ENCODE assay signal across 21 cellular contexts in genomic region chr6:69792292-69792691, GRCh38. TPM values are rescaled to one million over a fixed set of nuclear protein-coding genes. Genes with fewer than 3 reads are reported as not detected.
DNase-seq lines count a peak whose midpoint lies in the region; ATAC-seq and TF ChIP-seq lines count a peak whose summit lies in the region.
"Had no signal": no experiment of that assay in that cellular context is flagged by ENCODE, and none has a peak within 500 bp of the region (broad histone marks: within the 10 kb centered on the region; RNA-seq: fewer than 3 reads in every experiment).

No MANE protein-coding gene starts in this region.

- ATAC-seq in left lobe of liver (peak; percentile 30), HG03095 (IDR thresholded peaks at IDR 0.05; ENCODE audit: unreplicated experiment) (no peak)
- ATAC-seq: activated CD8-positive, alpha-beta memory T cell treated with anti-CD3 and anti-CD28 coated beads, Interleukin-2, amount 10 ng/mL, durations not matched to agents 7 days and 5 days; HCT116; SK-N-SH treated with all-trans-retinoic acid at 6 μM for 48 hours had no signal

- H3K27ac Mint-ChIP-seq in activated naive CD4-positive, alpha-beta T cell treated with anti-CD3 and anti-CD28 coated beads, Interleukin-2, amount 50 U/mL, for 24 hours: peak overlapping the region; percentile 25
- H3K27ac Mint-ChIP-seq: activated CD8-positive, alpha-beta memory T cell treated with anti-CD3 and anti-CD28 coated beads, Interleukin-2, amount 10 ng/mL, durations not matched to agents 7 days and 5 days; activated T-helper 2 cell treated with anti-CD3 and anti-CD28 coated beads, Interferon-gamma antibody, Interleukin-2, Interleukin-4, amounts not matched to agents 10 μg/mL and 5 μg/mL and 100 μg/mL, durations not matched to agents 14 hours and 24 hours and 36 hours had no signal

- no peaks in the 10 kb centered on the region for H3K27me3 Mint-ChIP-seq in activated naive CD4-positive, alpha-beta T cell treated with anti-CD3 and anti-CD28 coated beads, Interleukin-2, amount 50 U/mL, for 24 hours
- H3K27me3 Mint-ChIP-seq: activated CD8-positive, alpha-beta memory T cell treated with anti-CD3 and anti-CD28 coated beads, Interleukin-2, amount 10 ng/mL, durations not matched to agents 7 days and 5 days had no signal

- no peak overlapping the region for H3K4me2 ChIP-seq in smooth muscle cell

- peaks cover 4% of the 10 kb centered on the region for H3K36me3 Mint-ChIP-seq in activated naive CD4-positive, alpha-beta T cell treated with anti-CD3 and anti-CD28 coated beads, Interleukin-2, amount 50 U/mL, for 24 hours

- H3K4me1 Mint-ChIP-seq in activated naive CD4-positive, alpha-beta T cell treated with anti-CD3 and anti-CD28 coated beads, Interleukin-2, amount 50 U/mL, for 24 hours: peaks cover 72% of the 10 kb centered on the region

- no peak for TF ChIP-seq CTCF in smooth muscle cell (IDR thresholded peaks at IDR 0.05; ENCODE audit: borderline replicate concordance, insufficient read depth, poor library complexity, severe bottlenecking)

- H2AFZ ChIP-seq in smooth muscle cell (ENCODE audit: low read depth): no peak overlapping the region

- H3K36me3 ChIP-seq in adipocyte (ENCODE audit: control insufficient read depth, insufficient read depth, low read length, severe bottlenecking): peaks cover 9% of the 10 kb centered on the region
- H3K36me3 ChIP-seq in smooth muscle cell (ENCODE audit: low read depth): peaks cover 4% of the 10 kb centered on the region
- H3K36me3 ChIP-seq: ovary, thoracic aorta had no signal

- no peak overlapping the region for H3K9ac ChIP-seq in adipocyte (ENCODE audit: low read length)
- H3K9ac ChIP-seq in smooth muscle cell (ENCODE audit: low read depth): no peak overlapping the region

- H3K4me1 ChIP-seq in adipocyte (ENCODE audit: control insufficient read depth, insufficient read depth, low read length): peaks cover 29% of the 10 kb centered on the region
- H3K4me1 ChIP-seq in smooth muscle cell (ENCODE audit: low read depth): peaks cover 20% of the 10 kb centered on the region

- no peaks in the 10 kb centered on the region for H3K9me3 Mint-ChIP-seq in activated naive CD4-positive, alpha-beta T cell treated with anti-CD3 and anti-CD28 coated beads, Interleukin-2, amount 50 U/mL, for 24 hours
- H3K9me3 Mint-ChIP-seq: activated T-helper 2 cell treated with anti-CD3 and anti-CD28 coated beads, Interferon-gamma antibody, Interleukin-2, Interleukin-4, amounts not matched to agents 10 μg/mL and 5 μg/mL and 100 μg/mL, durations not matched to agents 14 hours and 24 hours and 36 hours had no signal

- H3F3A ChIP-seq in smooth muscle cell (ENCODE audit: low read depth): no peaks in the 10 kb centered on the region

- H3K27me3 ChIP-seq in adipocyte (replicated peaks; ENCODE audit: control insufficient read depth, insufficient read depth, low read length) (no peaks in the 10 kb centered on the region), smooth muscle cell (ENCODE audit: low read depth) (no peaks in the 10 kb centered on the region)
- H3K27me3 ChIP-seq: foreskin keratinocyte, ovary had no signal

- no peaks in the 10 kb centered on the region for H3K9me3 ChIP-seq in adipocyte (ENCODE audit: control insufficient read depth, low read length)
- H3K9me3 ChIP-seq in smooth muscle cell (replicated peaks; ENCODE audit: low read depth): no peaks in the 10 kb centered on the region
- H3K9me3 ChIP-seq: ovary, thoracic aorta had no signal

- peaks cover 15% of the 10 kb centered on the region for H4K20me1 ChIP-seq in smooth muscle cell (ENCODE audit: low read depth)

- peak overlapping the region; percentile 23 for H3K4me3 ChIP-seq in adipocyte (ENCODE audit: low read length)
- H3K4me3 ChIP-seq in smooth muscle cell: no peak overlapping the region
- H3K4me3 ChIP-seq: ovary, skin epidermis, thoracic aorta had no signal

- no peak for DNase-seq in activated naive CD4-positive, alpha-beta T cell treated with Interleukin-2 at 50 U/mL for 16 hours
- peak; percentile 32 for DNase-seq in adipocyte (ENCODE audit: low read depth)
- peak; percentile 69 for DNase-seq in left lobe of liver (ENCODE audit: low spot score)
- no peak for DNase-seq in smooth muscle cell (lab: John Stamatoyannopoulos, UW; ENCODE audit: unreplicated experiment)
- no peak for DNase-seq in dedifferentiated amniotic fluid mesenchymal stem cell (ENCODE audit: extremely low spot score)
- DNase-seq in DMS153 (lab: John Stamatoyannopoulos, UW): no peak
- DNase-seq: activated CD8-positive, alpha-beta memory T cell treated with anti-CD3 and anti-CD28 coated beads, Interleukin-2, amount 10 ng/mL, durations not matched to agents 7 days and 5 days; foreskin keratinocyte; GDM1; NCI-H1694; NCI-H226; ovary; stimulated activated CD4-positive, alpha-beta T cell treated with anti-CD3 and anti-CD28 coated beads, Interleukin-4, amount 100 ng/mL, for 1 hour had no signal

- peak overlapping the region; percentile 75 for H3K27ac ChIP-seq in smooth muscle cell (ENCODE audit: low read depth)
- H3K27ac ChIP-seq: 22Rv1, foreskin keratinocyte, ovary had no signal

- H3K79me2 ChIP-seq in smooth muscle cell (ENCODE audit: low read depth): peaks cover 53% of the 10 kb centered on the region

- H3K4me3 Mint-ChIP-seq in activated naive CD4-positive, alpha-beta T cell treated with anti-CD3 and anti-CD28 coated beads, Interleukin-2, amount 50 U/mL, for 24 hours: no peak overlapping the region
- H3K4me3 Mint-ChIP-seq: activated CD8-positive, alpha-beta memory T cell treated with anti-CD3 and anti-CD28 coated beads, Interleukin-2, amount 10 ng/mL, durations not matched to agents 7 days and 5 days had no signal

RNA-seq across cellular contexts. Expression of gene LMBRD1, which starts 4.5 kb away (rescaled TPM):
- total RNA-seq in left lobe of liver (34.0 TPM), smooth muscle cell (72.4 and 78.5 TPM in 2 replicates)
- 22.3 and 33.4 TPM in 2 replicates for polyA plus RNA-seq in smooth muscle cell

Comparison
In these comparisons a context has a peak if more than half of its experiments do, and no peak if none do; other contexts are left out.
1. DNase-seq: peak in adipocyte (single experiment) and left lobe of liver (single experiment); none in activated naive CD4-positive, alpha-beta T cell treated with Interleukin-2 at 50 U/mL for 16 hours (single experiment), smooth muscle cell (single experiment), dedifferentiated amniotic fluid mesenchymal stem cell (single experiment) and DMS153 (single experiment).